ENCODE assay signal across 8 cellular contexts in the genomic region with DNA sequence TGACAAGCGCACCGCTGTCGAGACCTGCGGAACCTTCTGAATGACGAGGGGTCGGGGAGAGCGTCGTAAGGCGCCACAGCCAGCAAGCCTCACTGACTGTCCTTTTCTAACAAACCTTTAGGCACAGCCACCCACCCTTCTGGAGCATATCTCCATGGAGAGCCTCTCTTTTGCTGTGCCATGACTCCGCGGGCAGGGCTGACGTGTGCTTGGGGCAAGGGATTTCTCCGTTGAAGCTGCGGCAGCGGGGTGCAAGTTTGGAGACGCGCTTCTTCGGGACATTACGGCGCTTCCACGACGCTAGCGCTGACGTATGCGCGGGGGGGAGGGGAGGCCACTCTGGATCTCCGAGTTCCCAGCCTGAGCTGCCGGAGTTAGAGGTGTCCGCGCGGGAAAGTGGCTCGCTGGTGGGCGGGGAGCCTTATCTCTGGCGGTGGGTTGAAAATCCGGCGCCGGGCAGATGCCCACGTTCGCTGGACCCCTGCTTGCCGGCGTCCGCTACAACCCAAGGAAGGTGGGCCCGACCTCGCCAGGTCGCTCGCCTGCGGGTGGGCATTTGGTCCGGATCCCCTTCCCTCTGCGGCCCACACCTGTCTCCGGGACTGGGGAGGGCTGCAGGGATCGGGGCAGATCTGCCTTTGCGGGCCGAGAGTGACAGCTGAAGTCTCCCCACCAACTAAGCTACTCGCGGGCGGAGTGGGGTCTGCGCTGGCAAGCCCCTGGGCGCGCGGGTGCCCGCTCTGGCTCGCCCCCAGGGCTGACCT. TPM values are rescaled to one million over a fixed set of nuclear protein-coding genes. Genes with fewer than 3 reads are reported as not detected.
DNase-seq lines count a peak whose midpoint lies in the region; ATAC-seq and TF ChIP-seq lines count a peak whose summit lies in the region.

No MANE protein-coding gene starts in this region.

- H3K36me3 ChIP-seq in gastroesophageal sphincter (no peaks in the 10 kb centered on the region), neutrophil (no peaks in the 10 kb centered on the region)

- peaks cover 0 to 26% (median 0%) of the 10 kb centered on the region in 3 donors for H3K4me1 ChIP-seq in gastroesophageal sphincter
- H3K4me1 ChIP-seq in neutrophil (ENCODE audit: control insufficient read depth in 1 of 2, insufficient read depth in 1 of 2, low read depth in 1 of 2, low read length in 1 of 2) = peaks cover 13 to 16% of the 10 kb centered on the region in 2 experiments

- H3K27me3 ChIP-seq in gastroesophageal sphincter = no peaks in the 10 kb centered on the region
- no peaks in the 10 kb centered on the region for H3K27me3 ChIP-seq in neutrophil

- peak; percentile 85 for DNase-seq in ELR (ENCODE audit: low read depth)
- DNase-seq in GOT3 (lab: John Stamatoyannopoulos, UW) = peak; percentile 3
- DNase-seq in Kasumi-1 (lab: John Stamatoyannopoulos, UW) = peak; percentile 77 to 79
- peak; percentile 35 for DNase-seq in SIG-M5 (lab: John Stamatoyannopoulos, UW)
- peak; percentile 69 for DNase-seq in activated gamma-delta T cell treated with anti-CD3 and anti-CD28 coated beads, Interleukin-2, amount 50 U/mL, for 16 hours (ENCODE audit: low read depth)
- peak; percentile 38 to 93 (median 81) for DNase-seq in substantia nigra (lab: John Stamatoyannopoulos, UW)

- 0% methylated on average over 7 of the region's 62 CpGs; no CpG with 5 or more reads in 1 of the 2 donors for whole genome bisulfite sequencing in gastroesophageal sphincter (ENCODE audit: low coverage in 1 of 2), 2 donors

- H3K9me3 ChIP-seq in gastroesophageal sphincter (no peaks in the 10 kb centered on the region), neutrophil (no peaks in the 10 kb centered on the region)

- no peak for TF ChIP-seq EP300 in gastroesophageal sphincter (IDR thresholded peaks at IDR 0.05)

- TF ChIP-seq POLR2A in gastroesophageal sphincter (IDR thresholded peaks at IDR 0.05) = peak; percentile 26 to 35

- TF ChIP-seq CTCF in gastroesophageal sphincter (IDR thresholded peaks at IDR 0.05) = no peak
- TF ChIP-seq CTCF in neutrophil (IDR thresholded peaks at IDR 0.05) = no peak

- peak; percentile 96 for ATAC-seq in gastroesophageal sphincter

- H3K4me3 ChIP-seq in gastroesophageal sphincter = peak overlapping the region; percentile 80 to 82
- peak overlapping the region; percentile 68 to 79 for H3K4me3 ChIP-seq in neutrophil (ENCODE audit: low read depth in 1 of 2, low read length in 1 of 2)

- H3K27ac ChIP-seq in gastroesophageal sphincter = peak overlapping the region; percentile 57 to 87 (median 80)
- H3K27ac ChIP-seq in neutrophil = peak overlapping the region; percentile 7
- peak overlapping the region; percentile 74 for H3K27ac ChIP-seq in substantia nigra (ENCODE audit: low read depth, low read length, poor library complexity, severe bottlenecking)

RNA-seq across cellular contexts. Expression of gene SLC10A7, which starts 0.5 kb away (rescaled TPM):
- total RNA-seq in gastroesophageal sphincter = 10 to 100 TPM in 1 of 4 donors, 1 to 10 TPM in 3; 5.6 to 12.8 (median 6.8) TPM

Comparison
In these comparisons a context has a peak if more than half of its experiments do, and no peak if none do; other contexts are left out.
1. Peak in every context shown above with its lines: DNase-seq, ATAC-seq, H3K4me3 ChIP-seq and H3K27ac ChIP-seq.
2. DNase-seq: peak in every context shown above with its lines; median percentile 85 in ELR; 81 in substantia nigra; 78 in Kasumi-1; 69 in activated gamma-delta T cell treated with anti-CD3 and anti-CD28 coated beads, Interleukin-2, amount 50 U/mL, for 16 hours; 35 in SIG-M5; 3 in GOT3.
3. H3K27ac ChIP-seq: peak in every context shown above with its lines; median percentile 80 in gastroesophageal sphincter; 74 in substantia nigra; 7 in neutrophil.